ENCODE assay signal across 16 cellular contexts in the genomic region with DNA sequence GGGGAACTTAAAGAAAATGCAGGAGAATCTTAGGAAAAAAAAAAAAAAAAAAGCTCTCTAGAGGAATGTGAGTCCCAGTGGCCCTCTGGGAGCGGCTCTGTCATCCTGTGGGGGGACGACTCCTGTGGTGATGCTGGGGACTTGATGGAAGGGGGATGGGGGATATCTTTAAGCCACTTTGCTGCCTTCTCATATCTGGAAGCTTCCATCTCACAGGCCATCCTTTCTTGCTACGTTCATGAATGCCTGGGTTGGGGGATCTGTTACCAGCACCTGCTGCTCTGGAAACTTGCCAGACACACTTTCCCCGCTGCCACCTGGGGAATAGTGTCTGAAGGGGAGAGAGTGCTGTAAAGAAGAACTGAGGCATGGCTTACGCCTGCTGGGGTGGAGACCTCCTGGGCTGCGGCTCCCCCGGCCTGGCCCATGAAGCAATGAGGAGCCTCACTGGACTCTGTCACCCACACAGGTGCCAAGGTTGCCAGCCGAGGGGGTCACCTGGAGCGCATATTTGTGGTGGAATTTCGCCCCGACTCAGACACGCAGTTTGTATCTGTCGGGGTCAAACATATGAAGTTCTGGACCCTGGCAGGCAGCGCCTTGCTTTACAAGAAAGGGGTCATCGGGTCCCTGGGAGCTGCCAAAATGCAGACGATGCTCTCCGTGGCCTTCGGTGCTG.
DNase-seq lines count a peak whose midpoint lies in the region; ATAC-seq and TF ChIP-seq lines count a peak whose summit lies in the region.
"Had no signal": no experiment of that assay in that cellular context is flagged by ENCODE, and none has a peak within 500 bp of the region (broad histone marks: within the 10 kb centered on the region; RNA-seq: fewer than 3 reads in every experiment).

No MANE protein-coding gene starts in this region.

- H3K27me3 Mint-ChIP-seq in neural progenitor cell (ENCODE audit: insufficient read depth, low read depth), result peaks cover 3% of the 10 kb centered on the region
- no peaks in the 10 kb centered on the region for H3K27me3 Mint-ChIP-seq in stimulated activated memory B cell treated with anti-CD40 and anti-IgM and Interleukin-4, amounts not matched to agents 10 μg/mL and 1 μg/mL and 100 μg/mL, for 72 hours
- H3K27me3 Mint-ChIP-seq: activated CD4-positive, alpha-beta T cell treated with anti-CD3 and anti-CD28 coated beads, Interleukin-2, amount 10 ng/mL, durations not matched to agents 7 days and 5 days had no signal

- ATAC-seq in GM18502 (IDR thresholded peaks at IDR 0.05; ENCODE audit: poor library complexity, unreplicated experiment), result no peak
- ATAC-seq in stimulated activated memory B cell treated with anti-CD40 and anti-IgM and Interleukin-4, amounts not matched to agents 10 μg/mL and 1 μg/mL and 100 μg/mL, for 72 hours, result no peak
- no peak for ATAC-seq in HG03175 (IDR thresholded peaks at IDR 0.05; ENCODE audit: unreplicated experiment)
- ATAC-seq: esophagus mucosa, left ventricle myocardium superior had no signal

- H2AFZ ChIP-seq in neural progenitor cell (replicated peaks), result no peak overlapping the region

- H3K79me2 ChIP-seq in neural progenitor cell (ENCODE audit: low read depth), result no peaks in the 10 kb centered on the region

- no peaks in the 10 kb centered on the region for H3K36me3 ChIP-seq in neural progenitor cell

- H3K27me3 ChIP-seq in neural progenitor cell, result no peaks in the 10 kb centered on the region

- H3K36me3 Mint-ChIP-seq in neural progenitor cell, result peaks cover 2% of the 10 kb centered on the region
- H3K36me3 Mint-ChIP-seq in stimulated activated memory B cell treated with anti-CD40 and anti-IgM and Interleukin-4, amounts not matched to agents 10 μg/mL and 1 μg/mL and 100 μg/mL, for 72 hours, result peaks cover 22% of the 10 kb centered on the region

- H3K9me3 ChIP-seq in neural progenitor cell (ENCODE audit: low read depth), result no peaks in the 10 kb centered on the region

- no peaks in the 10 kb centered on the region for H3K9me3 Mint-ChIP-seq in neural progenitor cell
- H3K9me3 Mint-ChIP-seq in stimulated activated memory B cell treated with anti-CD40 and anti-IgM and Interleukin-4, amounts not matched to agents 10 μg/mL and 1 μg/mL and 100 μg/mL, for 72 hours, result no peaks in the 10 kb centered on the region
- H3K9me3 Mint-ChIP-seq: activated CD4-positive, alpha-beta T cell treated with anti-CD3 and anti-CD28 coated beads, Interleukin-2, amount 10 ng/mL, durations not matched to agents 7 days and 5 days; HFFc6 had no signal

- H3K4me3 Mint-ChIP-seq in neural progenitor cell, result no peak overlapping the region
- H3K4me3 Mint-ChIP-seq in stimulated activated memory B cell treated with anti-CD40 and anti-IgM and Interleukin-4, amounts not matched to agents 10 μg/mL and 1 μg/mL and 100 μg/mL, for 72 hours, result no peak overlapping the region
- H3K4me3 Mint-ChIP-seq: activated CD4-positive, alpha-beta T cell treated with anti-CD3 and anti-CD28 coated beads, Interleukin-2, amount 10 ng/mL, durations not matched to agents 7 days and 5 days; HFFc6 had no signal

- TF ChIP-seq CTCF in neural progenitor cell (IDR thresholded peaks at IDR 0.05), result no peak

- H3K27ac Mint-ChIP-seq in neural progenitor cell, result peak overlapping the region; percentile 85
- no peak overlapping the region for H3K27ac Mint-ChIP-seq in stimulated activated memory B cell treated with anti-CD40 and anti-IgM and Interleukin-4, amounts not matched to agents 10 μg/mL and 1 μg/mL and 100 μg/mL, for 72 hours
- H3K27ac Mint-ChIP-seq: activated CD4-positive, alpha-beta T cell treated with anti-CD3 and anti-CD28 coated beads, Interleukin-2, amount 10 ng/mL, durations not matched to agents 7 days and 5 days; HFFc6 had no signal

- no peak overlapping the region for H3K4me2 ChIP-seq in neural progenitor cell

- no peak overlapping the region for H3K4me3 ChIP-seq in neural progenitor cell

- DNase-seq in DMS 273 (lab: John Stamatoyannopoulos, UW; ENCODE audit: unreplicated experiment), result peak; percentile 48
- no peak for DNase-seq in DMS 273 treated with DMSO at 0.1 percent for 48 hours (lab: John Stamatoyannopoulos, UW)
- DNase-seq in NCI-H1105 (lab: John Stamatoyannopoulos, UW), result peak; percentile 60
- peak; percentile 82 for DNase-seq in NCI-H82 (lab: John Stamatoyannopoulos, UW)
- DNase-seq in neural progenitor cell (ENCODE audit: low spot score), result peak; percentile 63
- DNase-seq: activated CD4-positive, alpha-beta T cell treated with anti-CD3 and anti-CD28 coated beads, Interleukin-2, amount 10 ng/mL, durations not matched to agents 7 days and 5 days; amygdala; C1 segment of cervical spinal cord; HFFc6; left ventricle myocardium superior; NCI-H1048; SW 1271 had no signal

- H3K4me1 ChIP-seq in neural progenitor cell, result peaks cover 8% of the 10 kb centered on the region

- no peaks in the 10 kb centered on the region for H3F3A ChIP-seq in neural progenitor cell (ENCODE audit: low read depth)

- H4K20me1 ChIP-seq in neural progenitor cell (ENCODE audit: low read depth), result no peaks in the 10 kb centered on the region

- no peak overlapping the region for H3K9ac ChIP-seq in neural progenitor cell

- H3K27ac ChIP-seq in neural progenitor cell, result no peak overlapping the region

- H3K4me1 Mint-ChIP-seq in neural progenitor cell, result peaks cover 5% of the 10 kb centered on the region
- peaks cover 7% of the 10 kb centered on the region for H3K4me1 Mint-ChIP-seq in stimulated activated memory B cell treated with anti-CD40 and anti-IgM and Interleukin-4, amounts not matched to agents 10 μg/mL and 1 μg/mL and 100 μg/mL, for 72 hours
